1 cellular context compared by ENCODE assay signal in the genomic region with DNA sequence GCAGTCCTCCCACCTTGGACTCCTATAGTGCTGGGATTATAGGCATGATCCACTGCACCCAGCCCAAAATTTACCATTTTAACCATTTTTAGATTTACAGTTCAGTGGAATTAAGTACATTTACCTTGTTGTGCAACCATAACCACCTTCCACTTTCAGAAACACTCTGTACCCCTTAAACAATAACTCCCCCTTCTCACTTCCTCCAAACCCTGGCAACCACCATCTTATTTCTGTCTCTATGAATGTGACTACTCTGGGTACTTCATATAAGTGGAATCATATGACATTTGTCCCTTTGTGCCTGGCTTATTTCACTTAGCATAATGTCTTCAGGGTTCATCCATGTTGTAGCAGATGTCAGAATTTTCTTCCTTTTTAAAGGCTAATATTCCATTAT.
TF ChIP-seq lines count a peak whose summit lies in the region.

No MANE protein-coding gene starts in this region.

TF ChIP-seq in GM12878, 131 proteins besides CTCF, POLR2A, EP300 and RAD21 (continued from another document):
- TF ChIP-seq, protein P1, sequence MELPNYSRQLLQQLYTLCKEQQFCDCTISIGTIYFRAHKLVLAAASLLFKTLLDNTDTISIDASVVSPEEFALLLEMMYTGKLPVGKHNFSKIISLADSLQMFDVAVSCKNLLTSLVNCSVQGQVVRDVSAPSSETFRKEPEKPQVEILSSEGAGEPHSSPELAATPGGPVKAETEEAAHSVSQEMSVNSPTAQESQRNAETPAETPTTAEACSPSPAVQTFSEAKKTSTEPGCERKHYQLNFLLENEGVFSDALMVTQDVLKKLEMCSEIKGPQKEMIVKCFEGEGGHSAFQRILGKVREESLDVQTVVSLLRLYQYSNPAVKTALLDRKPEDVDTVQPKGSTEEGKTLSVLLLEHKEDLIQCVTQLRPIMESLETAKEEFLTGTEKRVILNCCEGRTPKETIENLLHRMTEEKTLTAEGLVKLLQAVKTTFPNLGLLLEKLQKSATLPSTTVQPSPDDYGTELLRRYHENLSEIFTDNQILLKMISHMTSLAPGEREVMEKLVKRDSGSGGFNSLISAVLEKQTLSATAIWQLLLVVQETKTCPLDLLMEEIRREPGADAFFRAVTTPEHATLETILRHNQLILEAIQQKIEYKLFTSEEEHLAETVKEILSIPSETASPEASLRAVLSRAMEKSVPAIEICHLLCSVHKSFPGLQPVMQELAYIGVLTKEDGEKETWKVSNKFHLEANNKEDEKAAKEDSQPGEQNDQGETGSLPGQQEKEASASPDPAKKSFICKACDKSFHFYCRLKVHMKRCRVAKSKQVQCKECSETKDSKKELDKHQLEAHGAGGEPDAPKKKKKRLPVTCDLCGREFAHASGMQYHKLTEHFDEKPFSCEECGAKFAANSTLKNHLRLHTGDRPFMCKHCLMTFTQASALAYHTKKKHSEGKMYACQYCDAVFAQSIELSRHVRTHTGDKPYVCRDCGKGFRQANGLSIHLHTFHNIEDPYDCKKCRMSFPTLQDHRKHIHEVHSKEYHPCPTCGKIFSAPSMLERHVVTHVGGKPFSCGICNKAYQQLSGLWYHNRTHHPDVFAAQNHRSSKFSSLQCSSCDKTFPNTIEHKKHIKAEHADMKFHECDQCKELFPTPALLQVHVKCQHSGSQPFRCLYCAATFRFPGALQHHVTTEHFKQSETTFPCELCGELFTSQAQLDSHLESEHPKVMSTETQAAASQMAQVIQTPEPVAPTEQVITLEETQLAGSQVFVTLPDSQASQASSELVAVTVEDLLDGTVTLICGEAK (IDR thresholded peaks at IDR 0.05; ENCODE audit: borderline replicate concordance), result no peak
- TF ChIP-seq SIX5 (IDR thresholded peaks at IDR 0.05; ENCODE audit: low read depth, low read length, severe bottlenecking) (no peak), CREB1 (IDR thresholded peaks at IDR 0.05; ENCODE audit: low read depth) (no peak), NFIC (IDR thresholded peaks at IDR 0.05; ENCODE audit: low read depth, low read length) (0 out of 2 replicates have a peak, but pooled peaks have one; percentile 26), SPI1 (IDR thresholded peaks at IDR 0.05; ENCODE audit: borderline replicate concordance, insufficient read depth, low read depth, low read length) (peak; percentile 67; the same call in 1 of the 2 replicates), PML (IDR thresholded peaks at IDR 0.05; ENCODE audit: low read length) (no peak), MTA2 (IDR thresholded peaks at IDR 0.05; ENCODE audit: low read depth) (0 out of 2 replicates have a peak, but pooled peaks have one; percentile 9), POLR2AphosphoS5 (IDR thresholded peaks at IDR 0.05; ENCODE audit: low read length) (no peak), HDAC2 (IDR thresholded peaks at IDR 0.05) (no peak), SIN3A (IDR thresholded peaks at IDR 0.05; ENCODE audit: low read depth, low read length) (no peak), CHD1 (IDR thresholded peaks at IDR 0.05; ENCODE audit: low read depth, low read length) (no peak), CEBPB (IDR thresholded peaks at IDR 0.05; ENCODE audit: borderline replicate concordance in 1 of 2, low read depth in 2 of 2, low read length in 2 of 2) (0 out of 4 replicates have a peak, but pooled peaks of 1 of the 2 experiments have one; percentile 19), IKZF1 (conservative IDR thresholded peaks at IDR 0.05) (0 out of 2 replicates have a peak, but pooled peaks have one; percentile 18), MEF2A (IDR thresholded peaks at IDR 0.05; ENCODE audit: insufficient read depth, low read depth, low read length) (no peak), ZNF622 (IDR thresholded peaks at IDR 0.05) (no peak), ATF7 (IDR thresholded peaks at IDR 0.05; ENCODE audit: low read depth) (no peak), CREM (IDR thresholded peaks at IDR 0.05; ENCODE audit: low read depth) (no peak), RUNX3 (IDR thresholded peaks at IDR 0.05; ENCODE audit: low read length) (peak; percentile 33), MEF2B (IDR thresholded peaks at IDR 0.05; ENCODE audit: partially characterized antibody, poor library complexity, severe bottlenecking) (no peak)
- TF ChIP-seq, protein P2, sequence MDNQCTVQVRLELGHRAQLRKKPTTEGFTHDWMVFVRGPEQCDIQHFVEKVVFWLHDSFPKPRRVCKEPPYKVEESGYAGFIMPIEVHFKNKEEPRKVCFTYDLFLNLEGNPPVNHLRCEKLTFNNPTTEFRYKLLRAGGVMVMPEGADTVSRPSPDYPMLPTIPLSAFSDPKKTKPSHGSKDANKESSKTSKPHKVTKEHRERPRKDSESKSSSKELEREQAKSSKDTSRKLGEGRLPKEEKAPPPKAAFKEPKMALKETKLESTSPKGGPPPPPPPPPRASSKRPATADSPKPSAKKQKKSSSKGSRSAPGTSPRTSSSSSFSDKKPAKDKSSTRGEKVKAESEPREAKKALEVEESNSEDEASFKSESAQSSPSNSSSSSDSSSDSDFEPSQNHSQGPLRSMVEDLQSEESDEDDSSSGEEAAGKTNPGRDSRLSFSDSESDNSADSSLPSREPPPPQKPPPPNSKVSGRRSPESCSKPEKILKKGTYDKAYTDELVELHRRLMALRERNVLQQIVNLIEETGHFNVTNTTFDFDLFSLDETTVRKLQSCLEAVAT (IDR thresholded peaks at IDR 0.05), result no peak
- TF ChIP-seq, protein P3, sequence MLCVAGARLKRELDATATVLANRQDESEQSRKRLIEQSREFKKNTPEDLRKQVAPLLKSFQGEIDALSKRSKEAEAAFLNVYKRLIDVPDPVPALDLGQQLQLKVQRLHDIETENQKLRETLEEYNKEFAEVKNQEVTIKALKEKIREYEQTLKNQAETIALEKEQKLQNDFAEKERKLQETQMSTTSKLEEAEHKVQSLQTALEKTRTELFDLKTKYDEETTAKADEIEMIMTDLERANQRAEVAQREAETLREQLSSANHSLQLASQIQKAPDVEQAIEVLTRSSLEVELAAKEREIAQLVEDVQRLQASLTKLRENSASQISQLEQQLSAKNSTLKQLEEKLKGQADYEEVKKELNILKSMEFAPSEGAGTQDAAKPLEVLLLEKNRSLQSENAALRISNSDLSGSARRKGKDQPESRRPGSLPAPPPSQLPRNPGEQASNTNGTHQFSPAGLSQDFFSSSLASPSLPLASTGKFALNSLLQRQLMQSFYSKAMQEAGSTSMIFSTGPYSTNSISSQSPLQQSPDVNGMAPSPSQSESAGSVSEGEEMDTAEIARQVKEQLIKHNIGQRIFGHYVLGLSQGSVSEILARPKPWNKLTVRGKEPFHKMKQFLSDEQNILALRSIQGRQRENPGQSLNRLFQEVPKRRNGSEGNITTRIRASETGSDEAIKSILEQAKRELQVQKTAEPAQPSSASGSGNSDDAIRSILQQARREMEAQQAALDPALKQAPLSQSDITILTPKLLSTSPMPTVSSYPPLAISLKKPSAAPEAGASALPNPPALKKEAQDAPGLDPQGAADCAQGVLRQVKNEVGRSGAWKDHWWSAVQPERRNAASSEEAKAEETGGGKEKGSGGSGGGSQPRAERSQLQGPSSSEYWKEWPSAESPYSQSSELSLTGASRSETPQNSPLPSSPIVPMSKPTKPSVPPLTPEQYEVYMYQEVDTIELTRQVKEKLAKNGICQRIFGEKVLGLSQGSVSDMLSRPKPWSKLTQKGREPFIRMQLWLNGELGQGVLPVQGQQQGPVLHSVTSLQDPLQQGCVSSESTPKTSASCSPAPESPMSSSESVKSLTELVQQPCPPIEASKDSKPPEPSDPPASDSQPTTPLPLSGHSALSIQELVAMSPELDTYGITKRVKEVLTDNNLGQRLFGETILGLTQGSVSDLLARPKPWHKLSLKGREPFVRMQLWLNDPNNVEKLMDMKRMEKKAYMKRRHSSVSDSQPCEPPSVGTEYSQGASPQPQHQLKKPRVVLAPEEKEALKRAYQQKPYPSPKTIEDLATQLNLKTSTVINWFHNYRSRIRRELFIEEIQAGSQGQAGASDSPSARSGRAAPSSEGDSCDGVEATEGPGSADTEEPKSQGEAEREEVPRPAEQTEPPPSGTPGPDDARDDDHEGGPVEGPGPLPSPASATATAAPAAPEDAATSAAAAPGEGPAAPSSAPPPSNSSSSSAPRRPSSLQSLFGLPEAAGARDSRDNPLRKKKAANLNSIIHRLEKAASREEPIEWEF (IDR thresholded peaks at IDR 0.05; ENCODE audit: insufficient replicate concordance, low read depth, low read length), result no peak
- TF ChIP-seq, protein P4, sequence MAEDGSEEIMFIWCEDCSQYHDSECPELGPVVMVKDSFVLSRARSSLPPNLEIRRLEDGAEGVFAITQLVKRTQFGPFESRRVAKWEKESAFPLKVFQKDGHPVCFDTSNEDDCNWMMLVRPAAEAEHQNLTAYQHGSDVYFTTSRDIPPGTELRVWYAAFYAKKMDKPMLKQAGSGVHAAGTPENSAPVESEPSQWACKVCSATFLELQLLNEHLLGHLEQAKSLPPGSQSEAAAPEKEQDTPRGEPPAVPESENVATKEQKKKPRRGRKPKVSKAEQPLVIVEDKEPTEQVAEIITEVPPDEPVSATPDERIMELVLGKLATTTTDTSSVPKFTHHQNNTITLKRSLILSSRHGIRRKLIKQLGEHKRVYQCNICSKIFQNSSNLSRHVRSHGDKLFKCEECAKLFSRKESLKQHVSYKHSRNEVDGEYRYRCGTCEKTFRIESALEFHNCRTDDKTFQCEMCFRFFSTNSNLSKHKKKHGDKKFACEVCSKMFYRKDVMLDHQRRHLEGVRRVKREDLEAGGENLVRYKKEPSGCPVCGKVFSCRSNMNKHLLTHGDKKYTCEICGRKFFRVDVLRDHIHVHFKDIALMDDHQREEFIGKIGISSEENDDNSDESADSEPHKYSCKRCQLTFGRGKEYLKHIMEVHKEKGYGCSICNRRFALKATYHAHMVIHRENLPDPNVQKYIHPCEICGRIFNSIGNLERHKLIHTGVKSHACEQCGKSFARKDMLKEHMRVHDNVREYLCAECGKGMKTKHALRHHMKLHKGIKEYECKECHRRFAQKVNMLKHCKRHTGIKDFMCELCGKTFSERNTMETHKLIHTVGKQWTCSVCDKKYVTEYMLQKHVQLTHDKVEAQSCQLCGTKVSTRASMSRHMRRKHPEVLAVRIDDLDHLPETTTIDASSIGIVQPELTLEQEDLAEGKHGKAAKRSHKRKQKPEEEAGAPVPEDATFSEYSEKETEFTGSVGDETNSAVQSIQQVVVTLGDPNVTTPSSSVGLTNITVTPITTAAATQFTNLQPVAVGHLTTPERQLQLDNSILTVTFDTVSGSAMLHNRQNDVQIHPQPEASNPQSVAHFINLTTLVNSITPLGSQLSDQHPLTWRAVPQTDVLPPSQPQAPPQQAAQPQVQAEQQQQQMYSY (CRISPR knock-in tag; IDR thresholded peaks at IDR 0.05), result no peak
